Comparison of ENCODE assay signal across 19 cellular contexts in genomic region chr4:20408596-20408995, GRCh38.
A peak's percentile ranks its signal among the peaks of the same experiment; 100 is the strongest.
DNase-seq lines count a peak whose midpoint lies in the region; ATAC-seq, FAIRE-seq and TF ChIP-seq lines count a peak whose summit lies in the region.
"Had no signal": no experiment of that assay in that cellular context is flagged by ENCODE, and none has a peak within 500 bp of the region (broad histone marks: within the 10 kb centered on the region; RNA-seq: fewer than 3 reads in every experiment).

No MANE protein-coding gene starts in this region.

- H3K27ac Mint-ChIP-seq in astrocyte (ENCODE audit: unreplicated experiment), result no peak overlapping the region
- H3K27ac Mint-ChIP-seq: activated B cell treated with CpG ODN at 0.5 μM for 24 hours, T-cell had no signal

- ATAC-seq in left ventricle myocardium superior (peak; percentile 22), GM21515 (IDR thresholded peaks at IDR 0.05; ENCODE audit: unreplicated experiment) (no peak)
- ATAC-seq: T-cell had no signal

- no peaks in the 10 kb centered on the region for H3K4me1 Mint-ChIP-seq in astrocyte (ENCODE audit: low read depth, unreplicated experiment)
- H3K4me1 Mint-ChIP-seq: activated B cell treated with CpG ODN at 0.5 μM for 24 hours, T-cell had no signal

- H3K4me3 ChIP-seq in left ventricle myocardium inferior (no peak overlapping the region), astrocyte (ENCODE audit: insufficient read depth, low read depth, low read length) (no peak overlapping the region)
- no peak overlapping the region for H3K4me3 ChIP-seq in effector memory CD4-positive, alpha-beta T cell (ENCODE audit: insufficient read depth, low read depth, low read length, poor library complexity, severe bottlenecking)
- H3K4me3 ChIP-seq: smooth muscle cell, upper lobe of left lung had no signal

- no peak for TF ChIP-seq CTCF in left ventricle myocardium inferior (IDR thresholded peaks at IDR 0.05; ENCODE audit: borderline replicate concordance)
- TF ChIP-seq CTCF in astrocyte (IDR thresholded peaks at IDR 0.05; ENCODE audit: insufficient read depth, low read depth, low read length), result no peak

- FAIRE-seq in astrocyte (lab: Jason Lieb, UNC), result no peak

- intact Hi-C loops in left ventricle myocardium superior (cut with micrococcal nuclease), result no loop called here
- intact Hi-C loops in left ventricle myocardium inferior (cut with micrococcal nuclease), result no loop called here

- no peak overlapping the region for H3K4me3 Mint-ChIP-seq in astrocyte (ENCODE audit: unreplicated experiment)
- H3K4me3 Mint-ChIP-seq: activated B cell treated with CpG ODN at 0.5 μM for 24 hours, brain, T-cell had no signal

- H4K20me1 ChIP-seq in astrocyte (ENCODE audit: insufficient read depth, low read length), result no peaks in the 10 kb centered on the region

- no peaks in the 10 kb centered on the region for H3K27me3 Mint-ChIP-seq in astrocyte (ENCODE audit: low read depth, unreplicated experiment)
- H3K27me3 Mint-ChIP-seq: activated B cell treated with CpG ODN at 0.5 μM for 24 hours, brain, T-cell had no signal

- no peaks in the 10 kb centered on the region for H3K79me2 ChIP-seq in astrocyte (ENCODE audit: insufficient read depth, low read length)
- H3K79me2 ChIP-seq: parathyroid adenoma had no signal

- no peaks in the 10 kb centered on the region for H3K36me3 ChIP-seq in left ventricle myocardium inferior
- no peaks in the 10 kb centered on the region for H3K36me3 ChIP-seq in astrocyte (ENCODE audit: insufficient read depth, low read length)
- no peaks in the 10 kb centered on the region for H3K36me3 ChIP-seq in effector memory CD4-positive, alpha-beta T cell (ENCODE audit: control insufficient read depth, insufficient read depth, low read length)
- H3K36me3 ChIP-seq: upper lobe of left lung had no signal

- H3K4me2 ChIP-seq in astrocyte (ENCODE audit: low read length), result no peak overlapping the region
- H3K4me2 ChIP-seq: smooth muscle cell had no signal

- H3K9me3 Mint-ChIP-seq in astrocyte (ENCODE audit: unreplicated experiment), result no peaks in the 10 kb centered on the region
- H3K9me3 Mint-ChIP-seq: activated B cell treated with CpG ODN at 0.5 μM for 24 hours, brain, T-cell had no signal

- no peak overlapping the region for H2AFZ ChIP-seq in astrocyte (ENCODE audit: low read depth, low read length)
- H2AFZ ChIP-seq: parathyroid adenoma had no signal

- no peak overlapping the region for H3K9ac ChIP-seq in astrocyte (ENCODE audit: low read length)
- H3K9ac ChIP-seq: parathyroid adenoma had no signal

- no peaks in the 10 kb centered on the region for H3K27me3 ChIP-seq in left ventricle myocardium inferior (ENCODE audit: low read depth)
- no peaks in the 10 kb centered on the region for H3K27me3 ChIP-seq in astrocyte (ENCODE audit: insufficient read depth, low read length)
- no peaks in the 10 kb centered on the region for H3K27me3 ChIP-seq in effector memory CD4-positive, alpha-beta T cell (replicated peaks; ENCODE audit: control insufficient read depth, insufficient read depth, low read length, poor library complexity, severe bottlenecking)
- H3K27me3 ChIP-seq: upper lobe of left lung had no signal

- H3K27ac ChIP-seq in left ventricle myocardium inferior (replicated peaks), result no peak overlapping the region
- H3K27ac ChIP-seq in astrocyte (ENCODE audit: low read depth, low read length), result no peak overlapping the region
- H3K27ac ChIP-seq in effector memory CD4-positive, alpha-beta T cell (ENCODE audit: insufficient read depth, low read length, poor library complexity, severe bottlenecking), result no peak overlapping the region
- H3K27ac ChIP-seq: parathyroid adenoma, RWPE1, upper lobe of left lung had no signal

- H3K9me3 ChIP-seq in left ventricle myocardium inferior (replicated peaks) (no peaks in the 10 kb centered on the region), astrocyte (ENCODE audit: insufficient read depth, low read depth, low read length) (no peaks in the 10 kb centered on the region)
- no peaks in the 10 kb centered on the region for H3K9me3 ChIP-seq in effector memory CD4-positive, alpha-beta T cell (ENCODE audit: control insufficient read depth, low read length)
- H3K9me3 ChIP-seq: upper lobe of left lung had no signal

- no peaks in the 10 kb centered on the region for H3K36me3 Mint-ChIP-seq in astrocyte (ENCODE audit: low read depth, unreplicated experiment)
- H3K36me3 Mint-ChIP-seq: brain, T-cell had no signal

- H3K4me1 ChIP-seq in left ventricle myocardium inferior (no peaks in the 10 kb centered on the region), astrocyte (ENCODE audit: insufficient read depth, low read length) (no peaks in the 10 kb centered on the region)
- H3K4me1 ChIP-seq in effector memory CD4-positive, alpha-beta T cell (ENCODE audit: control insufficient read depth, insufficient read depth, low read length, poor library complexity, severe bottlenecking), result no peaks in the 10 kb centered on the region
- H3K4me1 ChIP-seq: parathyroid adenoma, upper lobe of left lung had no signal

- DNase-seq in left ventricle myocardium superior (no peak), left ventricle myocardium inferior (no peak), astrocyte (ENCODE audit: low read depth) (peak; percentile 50), hepatic stellate cell (ENCODE audit: low spot score) (peak; percentile 10), foreskin melanocyte (no peak), kidney glomerular epithelial cell (lab: John Stamatoyannopoulos, UW) (no peak)
- DNase-seq in effector memory CD4-positive, alpha-beta T cell, result no peak
- DNase-seq: activated B cell treated with CpG ODN at 0.5 μM for 24 hours; activated effector memory CD4-positive, alpha-beta T cell treated with anti-CD3 and anti-CD28 coated beads, Interleukin-2, amount 50 U/mL, for 16 hours; KBM-7; NCI-H1105; NCI-H2171; T-cell; upper lobe of left lung had no signal

Comparison
In these comparisons a context has a peak if more than half of its experiments do, and no peak if none do; other contexts are left out.
1. DNase-seq: peak in astrocyte (single experiment) and hepatic stellate cell (single experiment); none in left ventricle myocardium superior (single experiment), left ventricle myocardium inferior (single experiment), foreskin melanocyte (single experiment), effector memory CD4-positive, alpha-beta T cell (0 of 3) and kidney glomerular epithelial cell (single experiment).